25 cellular contexts compared by ENCODE assay signal in genomic region chrX:78922754-78923153, GRCh38. TPM values are rescaled to one million over a fixed set of nuclear protein-coding genes. Genes with fewer than 3 reads are reported as not detected.
A peak's percentile ranks its signal among the peaks of the same experiment; 100 is the strongest.
DNase-seq lines count a peak whose midpoint lies in the region; ATAC-seq and TF ChIP-seq lines count a peak whose summit lies in the region.
"Had no signal": no experiment of that assay in that cellular context is flagged by ENCODE, and none has a peak within 500 bp of the region (broad histone marks: within the 10 kb centered on the region; RNA-seq: fewer than 3 reads in every experiment).

No MANE protein-coding gene starts in this region.

- H3K27me3 Mint-ChIP-seq in activated B cell treated with CpG ODN at 0.5 μM for 24 hours, result no peaks in the 10 kb centered on the region
- no peaks in the 10 kb centered on the region for H3K27me3 Mint-ChIP-seq in WTC11 (ENCODE audit: low read depth)

- H3K27ac Mint-ChIP-seq in activated B cell treated with CpG ODN at 0.5 μM for 24 hours (peak overlapping the region; percentile 46), WTC11 (no peak overlapping the region)
- H3K27ac Mint-ChIP-seq: H9 had no signal

- POLR2A ChIA-PET in activated B cell treated with CpG ODN at 0.5 μM for 24 hours (lab: Charles Lee), result interaction anchor here (1.3 to 1.9 kb wide), 3 partner anchors 23 to 35 kb away, joined by 5 to 15 read pairs (median 9); partner anchors contain the start of gene P2RY10
- POLR2A ChIA-PET in WTC11 (lab: Charles Lee), result no interaction called here

- H3K36me3 Mint-ChIP-seq in activated B cell treated with CpG ODN at 0.5 μM for 24 hours (ENCODE audit: low read depth) (no peaks in the 10 kb centered on the region), WTC11 (peaks cover 3% of the 10 kb centered on the region; the same call in 1 of the 2 replicates)

- peaks cover 16% of the 10 kb centered on the region for H3K4me1 Mint-ChIP-seq in activated B cell treated with CpG ODN at 0.5 μM for 24 hours
- H3K4me1 Mint-ChIP-seq in WTC11, result no peaks in the 10 kb centered on the region
- H3K4me1 Mint-ChIP-seq: H9 had no signal

- H3K4me3 Mint-ChIP-seq in activated B cell treated with CpG ODN at 0.5 μM for 24 hours, result no peak overlapping the region
- no peak overlapping the region for H3K4me3 Mint-ChIP-seq in WTC11
- H3K4me3 Mint-ChIP-seq: H9 had no signal

- CTCF ChIA-PET in activated B cell treated with CpG ODN at 0.5 μM for 24 hours (lab: Charles Lee), result no interaction called here
- CTCF ChIA-PET in WTC11 (lab: Charles Lee), result no interaction called here

- peak; percentile 20 for DNase-seq in GDM1 (lab: John Stamatoyannopoulos, UW)
- no peak for DNase-seq in activated B cell treated with CpG ODN at 0.5 μM for 24 hours
- no peak for DNase-seq in WTC11 (ENCODE audit: low spot score)
- DNase-seq in NCI-H2029 (lab: John Stamatoyannopoulos, UW), result no peak
- no peak for DNase-seq in germinal center (ENCODE audit: low spot score)
- DNase-seq in NCI-H748 treated with DMSO at 0.1 percent for 48 hours (lab: John Stamatoyannopoulos, UW), result no peak
- DNase-seq: ACHN; activated CD4-positive, alpha-beta T cell treated with anti-CD3 and anti-CD28 coated beads, Interleukin-2, amount 50 U/mL, for 48 hours; activated gamma-delta T cell treated with Interleukin-2 at 50 U/mL for 16 hours; activated T-cell treated with anti-CD3 and anti-CD28 coated beads for 4 hours; anterior cingulate cortex; colonic mucosa; effector memory CD4-positive, alpha-beta T cell; foreskin melanocyte; H9; NCI-H1417 treated with DMSO at 0.1 percent for 48 hours; NCI-H446; PC-9; Right ventricle myocardium superior; stimulated activated CD4-positive, alpha-beta T cell treated with anti-CD3 and anti-CD28 coated beads, Interleukin-4, amount 100 ng/mL, for 24 hours; stimulated activated naive CD4-positive, alpha-beta T cell treated with Interleukin-2 at 50 U/mL for 16 hours had no signal

- TF ChIP-seq CTCF in activated B cell treated with CpG ODN at 0.5 μM for 24 hours (IDR thresholded peaks at IDR 0.05), result no peak
- no peak for TF ChIP-seq CTCF in WTC11 (IDR thresholded peaks at IDR 0.05)

- H3K9me3 Mint-ChIP-seq in activated B cell treated with CpG ODN at 0.5 μM for 24 hours (no peaks in the 10 kb centered on the region), WTC11 (peaks cover 24% of the 10 kb centered on the region)

- intact Hi-C loops in activated B cell treated with CpG ODN at 0.5 μM for 24 hours (cut with micrococcal nuclease), result loop anchor here (2.0 kb wide), 1 partner anchor 18 kb away; no protein-coding TSS in a partner anchor

- peak; percentile 32 for ATAC-seq in GM18511 (IDR thresholded peaks at IDR 0.05; ENCODE audit: unreplicated experiment)
- ATAC-seq in GM21723 (IDR thresholded peaks at IDR 0.05; ENCODE audit: unreplicated experiment), result peak; percentile 6
- ATAC-seq in activated B cell treated with CpG ODN at 0.5 μM for 24 hours (ENCODE audit: low read depth), result no peak
- no peak for ATAC-seq in WTC11
- ATAC-seq: left lobe of liver had no signal

TF ChIP-seq in WTC11, 78 proteins besides CTCF, POLR2A, EP300 and RAD21 (continues in another document):
- TF ChIP-seq E2F5 (CRISPR knock-in tag; IDR thresholded peaks at IDR 0.05), result no peak
- TF ChIP-seq E2F1 (CRISPR knock-in tag; IDR thresholded peaks at IDR 0.05), result no peak
- TF ChIP-seq ERG (CRISPR knock-in tag; IDR thresholded peaks at IDR 0.05), result no peak
- TF ChIP-seq SMAD4 (CRISPR knock-in tag; IDR thresholded peaks at IDR 0.05), result no peak
- no peak for TF ChIP-seq ZNF232 (CRISPR knock-in tag; IDR thresholded peaks at IDR 0.05)
- no peak for TF ChIP-seq ESRRA (CRISPR knock-in tag; IDR thresholded peaks at IDR 0.05; ENCODE audit: borderline replicate concordance)
- no peak for TF ChIP-seq RORB (CRISPR knock-in tag; IDR thresholded peaks at IDR 0.05)
- TF ChIP-seq ARID4B (CRISPR knock-in tag; IDR thresholded peaks at IDR 0.05; ENCODE audit: borderline replicate concordance), result no peak
- TF ChIP-seq FOXP1 (CRISPR knock-in tag; IDR thresholded peaks at IDR 0.05; ENCODE audit: borderline replicate concordance), result no peak
- no peak for TF ChIP-seq GTF2I (CRISPR knock-in tag; conservative IDR thresholded peaks at IDR 0.05)
- no peak for TF ChIP-seq PRDM15 (CRISPR knock-in tag; IDR thresholded peaks at IDR 0.05)

RNA-seq across cellular contexts. Expression of gene P2RY10, which starts 22.4 kb away (rescaled TPM):
- total RNA-seq in activated B cell treated with CpG ODN at 0.5 μM for 24 hours (72.7 and 80.5 TPM in 2 replicates), WTC11 (2021) (0.09 to 0.23 TPM in 2 of 3 replicates, not detected in the other)
- total RNA-seq: H9, hepatocyte, left lobe of liver, PC-9, Right ventricle myocardium superior had no signal

Comparison
In these comparisons a context has a peak if more than half of its experiments do, and no peak if none do; other contexts are left out.
1. ATAC-seq: peak in GM18511 (single experiment) and GM21723 (single experiment); none in activated B cell treated with CpG ODN at 0.5 μM for 24 hours (single experiment) and WTC11 (single experiment).
2. RNA of gene P2RY10, which starts 22.4 kb away (total RNA-seq): 72.7 to 80.5 TPM in activated B cell treated with CpG ODN at 0.5 μM for 24 hours; 0.09 to 0.23 TPM in WTC11; every median in the first group is over 10 times any median in the second.